Comparison of ENCODE assay signal across 11 cellular contexts in genomic region chr18:77113361-77114069, GRCh38. TPM values are rescaled to one million over a fixed set of nuclear protein-coding genes. Genes with fewer than 3 reads are reported as not detected.
DNase-seq lines count a peak whose midpoint lies in the region; ATAC-seq and TF ChIP-seq lines count a peak whose summit lies in the region.
"Had no signal": no experiment of that assay in that cellular context is flagged by ENCODE, and none has a peak within 500 bp of the region (broad histone marks: within the 10 kb centered on the region; RNA-seq: fewer than 3 reads in every experiment).

No MANE protein-coding gene starts in this region.

- no peaks in the 10 kb centered on the region for H3K9me3 ChIP-seq in CD8-positive, alpha-beta memory T cell (ENCODE audit: low read length)
- H3K9me3 ChIP-seq in right atrium auricular region, result no peaks in the 10 kb centered on the region
- no peaks in the 10 kb centered on the region for H3K9me3 ChIP-seq in prostate gland
- no peaks in the 10 kb centered on the region for H3K9me3 ChIP-seq in testis

- no peak for DNase-seq in CD8-positive, alpha-beta memory T cell
- no peak for DNase-seq in WTC11 (ENCODE audit: low spot score)
- DNase-seq in right atrium auricular region (ENCODE audit: low spot score), result no peak
- no peak for DNase-seq in prostate gland (ENCODE audit: low spot score)
- DNase-seq in testis, result no peak
- DNase-seq in amniotic stem cell (lab: John Stamatoyannopoulos, UW), result no peak
- no peak for DNase-seq in OCI-M2 (lab: John Stamatoyannopoulos, UW; ENCODE audit: unreplicated experiment)
- DNase-seq: NCI-H446 treated with DMSO at 0.1 percent for 48 hours had no signal

- CTCF ChIA-PET in CD8-positive, alpha-beta memory T cell (lab: Charles Lee), result interaction anchor here (1.9 to 3.2 kb wide), 2 partner anchors 10 to 58 kb away, joined by 5 to 11 read pairs; no protein-coding TSS in a partner anchor
- CTCF ChIA-PET in WTC11 (lab: Charles Lee), result interaction anchor here (1.0 to 2.3 kb wide), 4 partner anchors 10 to 84 kb away, joined by 3 to 6 read pairs (median 4); partner anchors contain the start of gene MBP

- no peak for TF ChIP-seq POLR2A in prostate gland (IDR thresholded peaks at IDR 0.05)
- no peak for TF ChIP-seq POLR2A in testis (IDR thresholded peaks at IDR 0.05)

- H3K4me3 ChIP-seq in CD8-positive, alpha-beta memory T cell (ENCODE audit: low read length), result no peak overlapping the region
- no peak overlapping the region for H3K4me3 ChIP-seq in right atrium auricular region
- H3K4me3 ChIP-seq in prostate gland, result no peak overlapping the region
- H3K4me3 ChIP-seq in testis, result no peak overlapping the region
- H3K4me3 ChIP-seq: K562 had no signal

- no peak overlapping the region for H3K27ac ChIP-seq in CD8-positive, alpha-beta memory T cell (ENCODE audit: low read depth, low read length)
- H3K27ac ChIP-seq in right atrium auricular region (peak overlapping the region; percentile 91 to 98), prostate gland (peak overlapping the region; percentile 73 to 78), testis (peak overlapping the region in 1 of 2 donors; percentile 79)

- ATAC-seq in WTC11 (no peak), esophagus mucosa (no peak)
- ATAC-seq: K562 had no signal

- H3K4me1 Mint-ChIP-seq in CD8-positive, alpha-beta memory T cell, result peaks cover 75 to 93% (median 89%) of the 10 kb centered on the region in 3 donors
- H3K4me1 Mint-ChIP-seq in WTC11, result peaks cover 61% of the 10 kb centered on the region

- no peaks in the 10 kb centered on the region for H3K27me3 Mint-ChIP-seq in CD8-positive, alpha-beta memory T cell
- no peaks in the 10 kb centered on the region for H3K27me3 Mint-ChIP-seq in WTC11 (ENCODE audit: low read depth)

- WGBS in prostate gland, result 96% methylated on average over 14 of the region's 14 CpGs
- 91 to 92% methylated on average over 14 of the region's 14 CpGs for WGBS in testis, 2 donors

- H3K9me3 Mint-ChIP-seq in CD8-positive, alpha-beta memory T cell, result no peaks in the 10 kb centered on the region
- H3K9me3 Mint-ChIP-seq in WTC11, result no peaks in the 10 kb centered on the region
- H3K9me3 Mint-ChIP-seq: neural crest cell had no signal

- H3K27me3 ChIP-seq in CD8-positive, alpha-beta memory T cell (ENCODE audit: insufficient read depth, low read length, poor library complexity, severe bottlenecking), result no peaks in the 10 kb centered on the region
- H3K27me3 ChIP-seq in right atrium auricular region, result no peaks in the 10 kb centered on the region
- H3K27me3 ChIP-seq in prostate gland (replicated peaks; ENCODE audit: insufficient read depth), result no peaks in the 10 kb centered on the region
- no peaks in the 10 kb centered on the region for H3K27me3 ChIP-seq in testis

- H3K27ac Mint-ChIP-seq in CD8-positive, alpha-beta memory T cell, result peak overlapping the region; percentile 62 to 95 (median 88)
- peak overlapping the region; percentile 90 for H3K27ac Mint-ChIP-seq in WTC11

- peaks cover 0 to 74% (median 16%) of the 10 kb centered on the region in 3 donors for H3K36me3 Mint-ChIP-seq in CD8-positive, alpha-beta memory T cell
- peaks cover 7% of the 10 kb centered on the region for H3K36me3 Mint-ChIP-seq in WTC11

- POLR2A ChIA-PET in CD8-positive, alpha-beta memory T cell (lab: Charles Lee), result interaction anchor here (1.3 to 1.8 kb wide), 3 partner anchors 9 to 16 kb away, joined by 3 to 8 read pairs (median 4); no protein-coding TSS in a partner anchor
- POLR2A ChIA-PET in WTC11 (lab: Charles Lee), result no interaction called here

- peaks cover 55% of the 10 kb centered on the region for H3K4me1 ChIP-seq in CD8-positive, alpha-beta memory T cell (ENCODE audit: insufficient read depth, low read length)
- H3K4me1 ChIP-seq in right atrium auricular region (peaks cover 0 to 57% of the 10 kb centered on the region in 2 donors), prostate gland (replicated peaks) (peaks cover 3% of the 10 kb centered on the region), testis (peaks cover 22% of the 10 kb centered on the region)

- no peak overlapping the region for H3K4me3 Mint-ChIP-seq in CD8-positive, alpha-beta memory T cell
- H3K4me3 Mint-ChIP-seq in WTC11, result no peak overlapping the region
- H3K4me3 Mint-ChIP-seq: neural crest cell had no signal

- intact Hi-C loops in prostate gland (cut with DNase I) (no loop called here), testis (cut with DNase I; ENCODE audit: low total_unique reads) (no loop called here)

- H3K36me3 ChIP-seq in CD8-positive, alpha-beta memory T cell (ENCODE audit: insufficient read depth, low read length), result peaks cover 5% of the 10 kb centered on the region
- H3K36me3 ChIP-seq in right atrium auricular region (no peaks in the 10 kb centered on the region), prostate gland (no peaks in the 10 kb centered on the region), testis (ENCODE audit: low read depth, missing control alignments) (no peaks in the 10 kb centered on the region)

- no peak for TF ChIP-seq CTCF in WTC11 (IDR thresholded peaks at IDR 0.05)
- TF ChIP-seq CTCF in right atrium auricular region (IDR thresholded peaks at IDR 0.05), result no peak
- TF ChIP-seq CTCF in prostate gland (IDR thresholded peaks at IDR 0.05), result no peak
- TF ChIP-seq CTCF in testis (IDR thresholded peaks at IDR 0.05), result no peak

TF ChIP-seq in WTC11, 78 proteins besides CTCF, POLR2A, EP300 and RAD21:
- TF ChIP-seq TEAD4 (CRISPR knock-in tag; IDR thresholded peaks at IDR 0.05), result no peak
- TF ChIP-seq CDX4 (CRISPR knock-in tag; IDR thresholded peaks at IDR 0.05; ENCODE audit: borderline replicate concordance), result no peak
- no peak for TF ChIP-seq ZNF219 (CRISPR knock-in tag; IDR thresholded peaks at IDR 0.05; ENCODE audit: borderline replicate concordance)
- TF ChIP-seq E2F4 (CRISPR knock-in tag; IDR thresholded peaks at IDR 0.05; ENCODE audit: borderline replicate concordance, low read depth), result no peak
- TF ChIP-seq NFYB (CRISPR knock-in tag; conservative IDR thresholded peaks at IDR 0.05; ENCODE audit: low read depth), result no peak
- no peak for TF ChIP-seq E2F1 (CRISPR knock-in tag; IDR thresholded peaks at IDR 0.05)
- TF ChIP-seq ESRRA (CRISPR knock-in tag; IDR thresholded peaks at IDR 0.05; ENCODE audit: borderline replicate concordance), result no peak
- no peak for TF ChIP-seq ETV6 (CRISPR knock-in tag; IDR thresholded peaks at IDR 0.05)
- TF ChIP-seq ELF4 (CRISPR knock-in tag; IDR thresholded peaks at IDR 0.05; ENCODE audit: low read depth), result no peak
- TF ChIP-seq TP53 (CRISPR knock-in tag; IDR thresholded peaks at IDR 0.05), result no peak
- TF ChIP-seq RORB (CRISPR knock-in tag; IDR thresholded peaks at IDR 0.05), result no peak
- TF ChIP-seq KAT7 (CRISPR knock-in tag; IDR thresholded peaks at IDR 0.05; ENCODE audit: borderline replicate concordance), result no peak
TF ChIP-seq in WTC11: peak in this region for 0.

RNA-seq across cellular contexts. Expression of gene MBP, which starts 19.1 kb away (rescaled TPM):
- 10 to 100 TPM; 59.5 to 60.0 TPM for total RNA-seq in CD8-positive, alpha-beta memory T cell
- 196 TPM for polyA plus RNA-seq in CD8-positive, alpha-beta memory T cell
- total RNA-seq in WTC11 (2021), result 19.6 to 20.2 TPM (median 19.6 TPM) in 3 replicates
- total RNA-seq in right atrium auricular region, result 10 to 100 TPM; 15.4 to 15.8 TPM
- total RNA-seq in prostate gland, result 10 to 100 TPM; 19.8 to 43.5 TPM
- total RNA-seq in testis, result 10 to 100 TPM; 15.4 to 20.3 TPM
- polyA plus RNA-seq in testis (ENCODE audit: insufficient read depth, low read depth, low replicate concordance), result 16.7 TPM
- 25.5 TPM for total RNA-seq in esophagus mucosa
- polyA plus RNA-seq: K562 had no signal
